1 cellular context compared by ENCODE assay signal in the genomic region with DNA sequence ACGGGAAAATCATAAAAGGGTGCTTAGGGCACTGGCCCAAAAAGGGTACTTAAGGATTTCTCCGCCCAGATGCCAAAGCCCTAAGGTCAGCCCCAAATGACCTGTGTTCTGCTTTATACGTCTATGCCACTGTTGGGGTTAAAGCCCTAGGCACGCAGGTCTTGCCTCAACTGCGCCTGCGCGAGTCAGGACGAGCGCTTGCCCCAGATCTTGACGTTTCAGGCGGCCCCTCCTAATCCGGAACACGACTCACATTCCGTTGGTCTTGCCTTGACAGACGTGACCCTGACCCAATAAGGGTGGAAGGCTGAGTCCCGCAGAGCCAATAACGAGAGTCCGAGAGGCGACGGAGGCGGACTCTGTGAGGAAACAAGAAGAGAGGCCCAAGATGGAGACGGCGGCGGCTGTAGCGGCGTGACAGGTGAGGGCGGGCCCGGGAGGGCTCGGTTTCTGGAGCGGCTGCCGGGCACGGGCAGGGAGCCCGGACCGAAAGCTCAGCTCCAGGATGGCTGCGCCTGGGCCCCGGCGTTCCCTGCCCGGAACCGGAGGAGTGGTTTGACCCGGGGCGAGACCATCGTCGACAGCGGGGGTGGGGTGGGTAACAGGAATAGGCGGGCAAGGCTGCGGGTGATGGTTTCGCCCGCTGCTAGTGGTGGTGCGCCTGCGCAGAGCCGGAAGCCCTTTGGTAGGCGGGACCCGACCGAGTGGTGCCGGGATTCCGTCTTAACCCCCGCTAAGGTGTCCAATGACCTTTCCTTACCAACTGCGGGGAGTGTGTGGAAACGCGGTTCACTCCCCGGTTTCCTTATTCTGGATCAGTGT.
TF ChIP-seq lines count a peak whose summit lies in the region.

A gene (plus strand): TSS at position 375 of the 822 bp plus-strand sequence. CDS start 1,763 bp downstream, outside the sequence.

TF ChIP-seq in HepG2, 621 proteins besides CTCF, POLR2A, EP300 and RAD21 (continued from another document and continues in another):
- TF ChIP-seq, protein P1, sequence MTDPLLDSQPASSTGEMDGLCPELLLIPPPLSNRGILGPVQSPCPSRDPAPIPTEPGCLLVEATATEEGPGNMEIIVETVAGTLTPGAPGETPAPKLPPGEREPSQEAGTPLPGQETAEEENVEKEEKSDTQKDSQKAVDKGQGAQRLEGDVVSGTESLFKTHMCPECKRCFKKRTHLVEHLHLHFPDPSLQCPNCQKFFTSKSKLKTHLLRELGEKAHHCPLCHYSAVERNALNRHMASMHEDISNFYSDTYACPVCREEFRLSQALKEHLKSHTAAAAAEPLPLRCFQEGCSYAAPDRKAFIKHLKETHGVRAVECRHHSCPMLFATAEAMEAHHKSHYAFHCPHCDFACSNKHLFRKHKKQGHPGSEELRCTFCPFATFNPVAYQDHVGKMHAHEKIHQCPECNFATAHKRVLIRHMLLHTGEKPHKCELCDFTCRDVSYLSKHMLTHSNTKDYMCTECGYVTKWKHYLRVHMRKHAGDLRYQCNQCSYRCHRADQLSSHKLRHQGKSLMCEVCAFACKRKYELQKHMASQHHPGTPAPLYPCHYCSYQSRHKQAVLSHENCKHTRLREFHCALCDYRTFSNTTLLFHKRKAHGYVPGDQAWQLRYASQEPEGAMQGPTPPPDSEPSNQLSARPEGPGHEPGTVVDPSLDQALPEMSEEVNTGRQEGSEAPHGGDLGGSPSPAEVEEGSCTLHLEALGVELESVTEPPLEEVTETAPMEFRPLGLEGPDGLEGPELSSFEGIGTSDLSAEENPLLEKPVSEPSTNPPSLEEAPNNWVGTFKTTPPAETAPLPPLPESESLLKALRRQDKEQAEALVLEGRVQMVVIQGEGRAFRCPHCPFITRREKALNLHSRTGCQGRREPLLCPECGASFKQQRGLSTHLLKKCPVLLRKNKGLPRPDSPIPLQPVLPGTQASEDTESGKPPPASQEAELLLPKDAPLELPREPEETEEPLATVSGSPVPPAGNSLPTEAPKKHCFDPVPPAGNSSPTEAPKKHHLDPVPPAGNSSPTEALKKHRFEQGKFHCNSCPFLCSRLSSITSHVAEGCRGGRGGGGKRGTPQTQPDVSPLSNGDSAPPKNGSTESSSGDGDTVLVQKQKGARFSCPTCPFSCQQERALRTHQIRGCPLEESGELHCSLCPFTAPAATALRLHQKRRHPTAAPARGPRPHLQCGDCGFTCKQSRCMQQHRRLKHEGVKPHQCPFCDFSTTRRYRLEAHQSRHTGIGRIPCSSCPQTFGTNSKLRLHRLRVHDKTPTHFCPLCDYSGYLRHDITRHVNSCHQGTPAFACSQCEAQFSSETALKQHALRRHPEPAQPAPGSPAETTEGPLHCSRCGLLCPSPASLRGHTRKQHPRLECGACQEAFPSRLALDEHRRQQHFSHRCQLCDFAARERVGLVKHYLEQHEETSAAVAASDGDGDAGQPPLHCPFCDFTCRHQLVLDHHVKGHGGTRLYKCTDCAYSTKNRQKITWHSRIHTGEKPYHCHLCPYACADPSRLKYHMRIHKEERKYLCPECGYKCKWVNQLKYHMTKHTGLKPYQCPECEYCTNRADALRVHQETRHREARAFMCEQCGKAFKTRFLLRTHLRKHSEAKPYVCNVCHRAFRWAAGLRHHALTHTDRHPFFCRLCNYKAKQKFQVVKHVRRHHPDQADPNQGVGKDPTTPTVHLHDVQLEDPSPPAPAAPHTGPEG (CRISPR knock-in tag; IDR thresholded peaks at IDR 0.05), result 0 out of 2 replicates have a peak, but pooled peaks have one; percentile 33
- no peak for TF ChIP-seq JARID2 (CRISPR knock-in tag; IDR thresholded peaks at IDR 0.05; ENCODE audit: insufficient replicate concordance)
- no peak for TF ChIP-seq MIER2 (CRISPR knock-in tag; IDR thresholded peaks at IDR 0.05)
- peak; percentile 56 for TF ChIP-seq CREM (IDR thresholded peaks at IDR 0.05)
- no peak for TF ChIP-seq CREM (CRISPR knock-in tag; IDR thresholded peaks at IDR 0.05)
- peak; percentile 62 for TF ChIP-seq KAT8 (CRISPR knock-in tag; IDR thresholded peaks at IDR 0.05)
- peak; percentile 96 for TF ChIP-seq NFYC (CRISPR knock-in tag; IDR thresholded peaks at IDR 0.05)
- no peak for TF ChIP-seq ZNF746 (CRISPR knock-in tag; IDR thresholded peaks at IDR 0.05)
- TF ChIP-seq, protein P2, sequence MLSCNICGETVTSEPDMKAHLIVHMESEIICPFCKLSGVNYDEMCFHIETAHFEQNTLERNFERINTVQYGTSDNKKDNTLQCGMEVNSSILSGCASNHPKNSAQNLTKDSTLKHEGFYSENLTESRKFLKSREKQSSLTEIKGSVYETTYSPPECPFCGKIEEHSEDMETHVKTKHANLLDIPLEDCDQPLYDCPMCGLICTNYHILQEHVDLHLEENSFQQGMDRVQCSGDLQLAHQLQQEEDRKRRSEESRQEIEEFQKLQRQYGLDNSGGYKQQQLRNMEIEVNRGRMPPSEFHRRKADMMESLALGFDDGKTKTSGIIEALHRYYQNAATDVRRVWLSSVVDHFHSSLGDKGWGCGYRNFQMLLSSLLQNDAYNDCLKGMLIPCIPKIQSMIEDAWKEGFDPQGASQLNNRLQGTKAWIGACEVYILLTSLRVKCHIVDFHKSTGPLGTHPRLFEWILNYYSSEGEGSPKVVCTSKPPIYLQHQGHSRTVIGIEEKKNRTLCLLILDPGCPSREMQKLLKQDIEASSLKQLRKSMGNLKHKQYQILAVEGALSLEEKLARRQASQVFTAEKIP (CRISPR knock-in tag; IDR thresholded peaks at IDR 0.05; ENCODE audit: borderline replicate concordance), result no peak
- TF ChIP-seq ZNF557 (CRISPR knock-in tag; IDR thresholded peaks at IDR 0.05), result no peak
- no peak for TF ChIP-seq ZNF367 (CRISPR knock-in tag; IDR thresholded peaks at IDR 0.05; ENCODE audit: borderline replicate concordance)
- TF ChIP-seq KMT2A (CRISPR knock-in tag; IDR thresholded peaks at IDR 0.05), result 0 out of 2 replicates have a peak, but pooled peaks have one; percentile 24
- TF ChIP-seq, protein P3, sequence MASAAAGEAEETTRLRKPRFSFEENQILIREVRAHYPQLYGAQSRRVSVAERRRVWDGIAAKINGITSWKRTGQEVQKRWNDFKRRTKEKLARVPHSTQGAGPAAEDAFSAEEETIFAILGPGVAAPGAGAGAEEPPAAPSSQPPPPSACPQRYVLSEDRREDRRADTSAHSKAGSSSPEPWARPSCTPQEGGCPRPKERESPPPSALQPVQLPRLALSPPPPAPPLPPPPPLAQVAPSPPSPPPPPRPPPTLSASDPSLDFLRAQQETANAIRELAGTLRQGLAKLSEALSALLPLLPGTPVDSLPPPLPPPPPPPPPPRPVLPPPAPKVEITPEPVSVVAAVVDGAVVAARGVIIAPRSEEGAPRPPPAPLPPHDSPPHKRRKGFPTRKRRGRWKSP (CRISPR knock-in tag; IDR thresholded peaks at IDR 0.05), result no peak
- TF ChIP-seq ZNF652 (CRISPR knock-in tag; IDR thresholded peaks at IDR 0.05; ENCODE audit: borderline replicate concordance, low read depth), result peak; percentile 55; the same call in 1 of the 2 replicates
- no peak for TF ChIP-seq ZNF563 (CRISPR knock-in tag; IDR thresholded peaks at IDR 0.05)
- TF ChIP-seq, protein P4, sequence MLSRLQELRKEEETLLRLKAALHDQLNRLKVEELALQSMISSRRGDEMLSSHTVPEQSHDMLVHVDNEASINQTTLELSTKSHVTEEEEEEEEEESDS (CRISPR knock-in tag; IDR thresholded peaks at IDR 0.05; ENCODE audit: borderline replicate concordance), result no peak
- TF ChIP-seq ZNF556 (CRISPR knock-in tag; IDR thresholded peaks at IDR 0.05; ENCODE audit: borderline replicate concordance), result no peak
- TF ChIP-seq ZNF446 (CRISPR knock-in tag; IDR thresholded peaks at IDR 0.05), result no peak
- no peak for TF ChIP-seq NKX3-1 (CRISPR knock-in tag; IDR thresholded peaks at IDR 0.05)
- TF ChIP-seq TRIM24 (CRISPR knock-in tag; IDR thresholded peaks at IDR 0.05), result no peak
- no peak for TF ChIP-seq ZNF3 (CRISPR knock-in tag; IDR thresholded peaks at IDR 0.05)
- TF ChIP-seq, protein P5, sequence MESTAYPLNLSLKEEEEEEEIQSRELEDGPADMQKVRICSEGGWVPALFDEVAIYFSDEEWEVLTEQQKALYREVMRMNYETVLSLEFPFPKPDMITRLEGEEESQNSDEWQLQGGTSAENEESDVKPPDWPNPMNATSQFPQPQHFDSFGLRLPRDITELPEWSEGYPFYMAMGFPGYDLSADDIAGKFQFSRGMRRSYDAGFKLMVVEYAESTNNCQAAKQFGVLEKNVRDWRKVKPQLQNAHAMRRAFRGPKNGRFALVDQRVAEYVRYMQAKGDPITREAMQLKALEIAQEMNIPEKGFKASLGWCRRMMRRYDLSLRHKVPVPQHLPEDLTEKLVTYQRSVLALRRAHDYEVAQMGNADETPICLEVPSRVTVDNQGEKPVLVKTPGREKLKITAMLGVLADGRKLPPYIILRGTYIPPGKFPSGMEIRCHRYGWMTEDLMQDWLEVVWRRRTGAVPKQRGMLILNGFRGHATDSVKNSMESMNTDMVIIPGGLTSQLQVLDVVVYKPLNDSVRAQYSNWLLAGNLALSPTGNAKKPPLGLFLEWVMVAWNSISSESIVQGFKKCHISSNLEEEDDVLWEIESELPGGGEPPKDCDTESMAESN (CRISPR knock-in tag; conservative IDR thresholded peaks at IDR 0.05), result no peak
- TF ChIP-seq ZNF605 (CRISPR knock-in tag; IDR thresholded peaks at IDR 0.05), result no peak
- 0 out of 2 replicates have a peak, but pooled peaks have one; percentile 18 for TF ChIP-seq FOXA3 (CRISPR knock-in tag; IDR thresholded peaks at IDR 0.05)
- TF ChIP-seq, protein P6, sequence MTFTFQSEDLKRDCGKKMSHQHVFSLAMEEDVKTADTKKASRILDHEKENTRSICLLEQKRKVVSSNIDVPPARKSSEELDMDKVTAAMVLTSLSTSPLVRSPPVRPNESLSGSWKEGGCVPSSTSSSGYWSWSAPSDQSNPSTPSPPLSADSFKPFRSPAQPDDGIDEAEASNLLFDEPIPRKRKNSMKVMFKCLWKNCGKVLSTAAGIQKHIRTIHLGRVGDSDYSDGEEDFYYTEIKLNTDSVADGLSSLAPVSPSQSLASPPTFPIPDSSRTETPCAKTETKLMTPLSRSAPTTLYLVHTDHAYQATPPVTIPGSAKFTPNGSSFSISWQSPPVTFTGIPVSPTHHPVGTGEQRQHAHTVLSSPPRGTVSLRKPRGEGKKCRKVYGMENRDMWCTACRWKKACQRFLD (CRISPR knock-in tag; IDR thresholded peaks at IDR 0.05; ENCODE audit: borderline replicate concordance), result no peak
- TF ChIP-seq ZNF841 (CRISPR knock-in tag; IDR thresholded peaks at IDR 0.05; ENCODE audit: borderline replicate concordance), result no peak
- no peak for TF ChIP-seq ZNF335 (CRISPR knock-in tag; IDR thresholded peaks at IDR 0.05)
- no peak for TF ChIP-seq HDAC6 (IDR thresholded peaks at IDR 0.05; ENCODE audit: low read depth, low read length)
- TF ChIP-seq CCDC6 (CRISPR knock-in tag; IDR thresholded peaks at IDR 0.05), result no peak
- no peak for TF ChIP-seq SP1 (IDR thresholded peaks at IDR 0.05)
- TF ChIP-seq SP1 (CRISPR knock-in tag; IDR thresholded peaks at IDR 0.05), result no peak
- TF ChIP-seq FOXM1 (CRISPR knock-in tag; IDR thresholded peaks at IDR 0.05), result no peak
- TF ChIP-seq MTA1 (CRISPR knock-in tag; IDR thresholded peaks at IDR 0.05; ENCODE audit: borderline replicate concordance), result no peak
- TF ChIP-seq GTF2F1 (IDR thresholded peaks at IDR 0.05; ENCODE audit: low read length), result no peak
- TF ChIP-seq GPN1 (CRISPR knock-in tag; IDR thresholded peaks at IDR 0.05; ENCODE audit: borderline replicate concordance), result no peak
- no peak for TF ChIP-seq SMAD3 (CRISPR knock-in tag; IDR thresholded peaks at IDR 0.05)
- TF ChIP-seq NFRKB (IDR thresholded peaks at IDR 0.05), result 0 out of 2 replicates have a peak, but pooled peaks have one; percentile 34
- no peak for TF ChIP-seq POGZ (CRISPR knock-in tag; IDR thresholded peaks at IDR 0.05)
- TF ChIP-seq, protein P7, sequence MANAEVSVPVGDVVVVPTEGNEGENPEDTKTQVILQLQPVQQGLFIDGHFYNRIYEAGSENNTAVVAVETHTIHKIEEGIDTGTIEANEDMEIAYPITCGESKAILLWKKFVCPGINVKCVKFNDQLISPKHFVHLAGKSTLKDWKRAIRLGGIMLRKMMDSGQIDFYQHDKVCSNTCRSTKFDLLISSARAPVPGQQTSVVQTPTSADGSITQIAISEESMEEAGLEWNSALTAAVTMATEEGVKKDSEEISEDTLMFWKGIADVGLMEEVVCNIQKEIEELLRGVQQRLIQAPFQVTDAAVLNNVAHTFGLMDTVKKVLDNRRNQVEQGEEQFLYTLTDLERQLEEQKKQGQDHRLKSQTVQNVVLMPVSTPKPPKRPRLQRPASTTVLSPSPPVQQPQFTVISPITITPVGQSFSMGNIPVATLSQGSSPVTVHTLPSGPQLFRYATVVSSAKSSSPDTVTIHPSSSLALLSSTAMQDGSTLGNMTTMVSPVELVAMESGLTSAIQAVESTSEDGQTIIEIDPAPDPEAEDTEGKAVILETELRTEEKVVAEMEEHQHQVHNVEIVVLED (CRISPR knock-in tag; IDR thresholded peaks at IDR 0.05; ENCODE audit: borderline replicate concordance), result peak; percentile 54; the same call in 1 of the 2 replicates
- 0 out of 2 replicates have a peak, but pooled peaks have one; percentile 46 for TF ChIP-seq SALL2 (CRISPR knock-in tag; IDR thresholded peaks at IDR 0.05)
- TF ChIP-seq HDAC1 (CRISPR knock-in tag; IDR thresholded peaks at IDR 0.05), result peak; percentile 32; the same call in 1 of the 2 replicates
- TF ChIP-seq, protein P8, sequence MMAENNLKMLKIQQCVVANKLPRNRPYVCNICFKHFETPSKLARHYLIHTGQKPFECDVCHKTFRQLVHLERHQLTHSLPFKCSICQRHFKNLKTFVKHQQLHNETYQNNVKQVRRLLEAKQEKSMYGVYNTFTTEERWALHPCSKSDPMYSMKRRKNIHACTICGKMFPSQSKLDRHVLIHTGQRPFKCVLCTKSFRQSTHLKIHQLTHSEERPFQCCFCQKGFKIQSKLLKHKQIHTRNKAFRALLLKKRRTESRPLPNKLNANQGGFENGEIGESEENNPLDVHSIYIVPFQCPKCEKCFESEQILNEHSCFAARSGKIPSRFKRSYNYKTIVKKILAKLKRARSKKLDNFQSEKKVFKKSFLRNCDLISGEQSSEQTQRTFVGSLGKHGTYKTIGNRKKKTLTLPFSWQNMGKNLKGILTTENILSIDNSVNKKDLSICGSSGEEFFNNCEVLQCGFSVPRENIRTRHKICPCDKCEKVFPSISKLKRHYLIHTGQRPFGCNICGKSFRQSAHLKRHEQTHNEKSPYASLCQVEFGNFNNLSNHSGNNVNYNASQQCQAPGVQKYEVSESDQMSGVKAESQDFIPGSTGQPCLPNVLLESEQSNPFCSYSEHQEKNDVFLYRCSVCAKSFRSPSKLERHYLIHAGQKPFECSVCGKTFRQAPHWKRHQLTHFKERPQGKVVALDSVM (CRISPR knock-in tag; IDR thresholded peaks at IDR 0.05), result no peak; the same call in 1 of the 2 replicates
- TF ChIP-seq ZFY (CRISPR knock-in tag; IDR thresholded peaks at IDR 0.05), result peak; percentile 63
- no peak; the same call in 1 of the 2 replicates for TF ChIP-seq KLF6 (CRISPR knock-in tag; IDR thresholded peaks at IDR 0.05)
- TF ChIP-seq MAZ (IDR thresholded peaks at IDR 0.05; ENCODE audit: borderline replicate concordance, low read depth, low read length), result no peak
- TF ChIP-seq MAZ (CRISPR knock-in tag; IDR thresholded peaks at IDR 0.05; ENCODE audit: low read depth), result no peak
- peak; percentile 78 for TF ChIP-seq ELF1 (CRISPR knock-in tag; IDR thresholded peaks at IDR 0.05)
- no peak for TF ChIP-seq ZNF850 (CRISPR knock-in tag; conservative IDR thresholded peaks at IDR 0.05)
- TF ChIP-seq YY1 (IDR thresholded peaks at IDR 0.05; ENCODE audit: insufficient read depth, insufficient replicate concordance, low read depth, low read length), result peak; percentile 88
- TF ChIP-seq PAF1 (CRISPR knock-in tag; IDR thresholded peaks at IDR 0.05), result no peak
